In genomic region chr2:140186201-140186775, GRCh38 we compare ENCODE assay signal across 24 cellular contexts.
"Had no signal": no experiment of that assay in that cellular context is flagged by ENCODE, and none has a peak within 500 bp of the region (broad histone marks: within the 10 kb centered on the region; RNA-seq: fewer than 3 reads in every experiment).

No MANE protein-coding gene starts in this region.

- H3K9me3 ChIP-seq: body of pancreas, thyroid gland, upper lobe of right lung had no signal

- H3K27me3 ChIP-seq: body of pancreas, cardiac muscle cell, dorsolateral prefrontal cortex, thyroid gland, upper lobe of right lung had no signal

- ATAC-seq: activated T-cell treated with anti-CD3 and anti-CD28 coated beads, Interleukin-2, amount 50 U/mL, for 72 hours; body of pancreas; naive thymus-derived CD4-positive, alpha-beta T cell; stimulated activated naive CD8-positive, alpha-beta T cell treated with anti-CD3 and anti-CD28 coated beads, Interleukin-15, Interleukin-2, amounts not matched to agents 100 U/mL and 50 U/mL, for 24 hours; T-helper 17 cell; upper lobe of right lung had no signal

- H3K4me1 ChIP-seq: body of pancreas, upper lobe of right lung had no signal

- H3K36me3 ChIP-seq: cardiac muscle cell, thyroid gland, upper lobe of right lung had no signal

- DNase-seq: activated CD4-positive, alpha-beta memory T cell treated with anti-CD3 and anti-CD28 coated beads for 36 hours; activated CD4-positive, alpha-beta T cell treated with anti-CD3 and anti-CD28 coated beads for 48 hours; activated effector memory CD4-positive, alpha-beta T cell treated with Interleukin-2 at 50 U/mL for 16 hours; activated naive CD4-positive, alpha-beta T cell treated with anti-CD3 and anti-CD28 coated beads for 36 hours; activated naive CD8-positive, alpha-beta T cell treated with anti-CD3 and anti-CD28 coated beads, Interleukin-2, amount 10 ng/mL, durations not matched to agents 7 days and 5 days; activated T-cell treated with anti-CD3 and anti-CD28 coated beads, Interleukin-2, amount 50 U/mL, for 72 hours; amniotic stem cell; body of pancreas; dorsolateral prefrontal cortex; glutamatergic neuron; islet precursor cell; left cardiac atrium; naive thymus-derived CD4-positive, alpha-beta T cell; right cardiac atrium; stimulated activated CD4-positive, alpha-beta T cell treated with anti-CD3 and anti-CD28 coated beads, Interleukin-12 subunit alpha, Interleukin-12 subunit beta, amount 100 ng/mL, for 4 hours; stimulated activated CD4-positive, alpha-beta T cell treated with anti-CD3 and anti-CD28 coated beads, Interleukin-4, amount 100 ng/mL, for 4 hours; stimulated activated naive CD8-positive, alpha-beta T cell treated with anti-CD3 and anti-CD28 coated beads, Interleukin-15, Interleukin-2, amounts not matched to agents 100 U/mL and 50 U/mL, for 24 hours; T-helper 17 cell; thyroid gland; upper lobe of right lung had no signal

- H3K27ac ChIP-seq: body of pancreas, cardiac muscle cell, thyroid gland, upper lobe of right lung had no signal

- H3K4me3 ChIP-seq: body of pancreas, cardiac muscle cell, dorsolateral prefrontal cortex, lung, thyroid gland, upper lobe of right lung had no signal

- FAIRE-seq: colon, frontal cortex had no signal
